In genomic region chr22:35637943-35638342, GRCh38 we compare ENCODE assay signal across 2 cellular contexts.
TF ChIP-seq lines count a peak whose summit lies in the region.

No MANE protein-coding gene starts in this region.

TF ChIP-seq in liver, 16 proteins besides CTCF, POLR2A, EP300 and RAD21 (continued from another document):
- TF ChIP-seq HNF4G (IDR thresholded peaks at IDR 0.05) (no peak), MAX (IDR thresholded peaks at IDR 0.05) (no peak), EGR1 (IDR thresholded peaks at IDR 0.05; ENCODE audit: low read depth in 2 of 2) (no peak), YY1 (IDR thresholded peaks at IDR 0.05) (no peak), TAF1 (conservative IDR thresholded peaks at IDR 0.05) (no peak), GABPA (IDR thresholded peaks at IDR 0.05 in 1 of 2, conservative IDR thresholded peaks at IDR 0.05 in 1 of 2) (no peak), FOXA1 (IDR thresholded peaks at IDR 0.05) (no peak), REST (IDR thresholded peaks at IDR 0.05) (no peak), ATF3 (IDR thresholded peaks at IDR 0.05) (no peak), FOXA2 (IDR thresholded peaks at IDR 0.05) (no peak), SP1 (IDR thresholded peaks at IDR 0.05) (no peak), HNF4A (conservative IDR thresholded peaks at IDR 0.05) (no peak), ZBTB33 (IDR thresholded peaks at IDR 0.05) (no peak), JUND (IDR thresholded peaks at IDR 0.05) (no peak), RXRA (IDR thresholded peaks at IDR 0.05) (no peak)

TF ChIP-seq in HepG2, 621 proteins besides CTCF, POLR2A, EP300 and RAD21:
- TF ChIP-seq ZMYM3 (CRISPR knock-in tag; IDR thresholded peaks at IDR 0.05) (no peak), SATB2 (CRISPR knock-in tag; IDR thresholded peaks at IDR 0.05) (no peak), ZNF350 (CRISPR knock-in tag; IDR thresholded peaks at IDR 0.05; ENCODE audit: borderline replicate concordance, low read depth) (no peak), ZNF18 (CRISPR knock-in tag; IDR thresholded peaks at IDR 0.05; ENCODE audit: insufficient replicate concordance) (no peak), NRL (CRISPR knock-in tag; IDR thresholded peaks at IDR 0.05; ENCODE audit: borderline replicate concordance) (no peak), ZNF431 (CRISPR knock-in tag; IDR thresholded peaks at IDR 0.05; ENCODE audit: borderline replicate concordance, low read depth) (no peak), ZNF740 (CRISPR knock-in tag; IDR thresholded peaks at IDR 0.05) (no peak), AGO1 (IDR thresholded peaks at IDR 0.05; ENCODE audit: low read depth, low read length, poor library complexity, severe bottlenecking) (no peak), ATF7 (IDR thresholded peaks at IDR 0.05) (no peak), ATF7 (CRISPR knock-in tag; IDR thresholded peaks at IDR 0.05) (no peak), TMF1 (CRISPR knock-in tag; IDR thresholded peaks at IDR 0.05; ENCODE audit: low read depth) (no peak), ARNT (IDR thresholded peaks at IDR 0.05) (no peak), RARG (CRISPR knock-in tag; IDR thresholded peaks at IDR 0.05; ENCODE audit: low read depth) (no peak), ELF4 (CRISPR knock-in tag; IDR thresholded peaks at IDR 0.05; ENCODE audit: borderline replicate concordance) (no peak), ZNF513 (CRISPR knock-in tag; conservative IDR thresholded peaks at IDR 0.05) (no peak), ZNF121 (CRISPR knock-in tag; IDR thresholded peaks at IDR 0.05) (no peak), ZNF224 (CRISPR knock-in tag; IDR thresholded peaks at IDR 0.05) (no peak), MAF1 (CRISPR knock-in tag; IDR thresholded peaks at IDR 0.05; ENCODE audit: borderline replicate concordance) (no peak), THAP8 (CRISPR knock-in tag; IDR thresholded peaks at IDR 0.05; ENCODE audit: borderline replicate concordance) (no peak)
